20 cellular contexts compared by ENCODE assay signal in genomic region chr10:77634939-77635338, GRCh38. TPM values are rescaled to one million over a fixed set of nuclear protein-coding genes. Genes with fewer than 3 reads are reported as not detected.
DNase-seq lines count a peak whose midpoint lies in the region; ATAC-seq and TF ChIP-seq lines count a peak whose summit lies in the region.
"Had no signal": no experiment of that assay in that cellular context is flagged by ENCODE, and none has a peak within 500 bp of the region (broad histone marks: within the 10 kb centered on the region; RNA-seq: fewer than 3 reads in every experiment).

No MANE protein-coding gene starts in this region.

- H3K27ac ChIP-seq in temporal lobe (ENCODE audit: low read depth, low read length) = peak overlapping the region; percentile 17
- H3K27ac ChIP-seq: right lobe of liver had no signal

- H3K27me3 Mint-ChIP-seq in nephron (ENCODE audit: low read depth) = peaks cover 71% of the 10 kb centered on the region

- H3K9ac ChIP-seq in endocrine pancreas (ENCODE audit: control insufficient read depth, insufficient read depth, low read length) = no peak overlapping the region

- no peaks in the 10 kb centered on the region for H3K4me1 ChIP-seq in endocrine pancreas (ENCODE audit: control insufficient read depth, insufficient read depth, low read length)
- H3K4me1 ChIP-seq: BE2C had no signal

- intact Hi-C loops in left cardiac atrium (cut with DNase I) = no loop called here

- H3K4me1 Mint-ChIP-seq in nephron = peaks cover 21% of the 10 kb centered on the region

- no peaks in the 10 kb centered on the region for H3K9me3 Mint-ChIP-seq in nephron
- H3K9me3 Mint-ChIP-seq: stimulated activated naive CD8-positive, alpha-beta T cell treated with anti-CD3 and anti-CD28 coated beads, Interleukin-15, Interleukin-2, amounts not matched to agents 100 ng/mL and 50 ng/mL, for 24 hours; T-cell had no signal

- H3K36me3 Mint-ChIP-seq in nephron (ENCODE audit: low read depth) = no peaks in the 10 kb centered on the region
- H3K36me3 Mint-ChIP-seq: T-cell had no signal

- peak; percentile 71 for DNase-seq in LNCaP clone FGC (ENCODE audit: low read depth)
- DNase-seq in NCI-H2196 (lab: John Stamatoyannopoulos, UW; ENCODE audit: unreplicated experiment) = no peak
- DNase-seq in left cardiac atrium = no peak
- DNase-seq in GM19238 (ENCODE audit: insufficient read length, low spot score) = no peak
- no peak for DNase-seq in NCI-H1436 treated with DMSO at 0.1 percent for 48 hours (lab: John Stamatoyannopoulos, UW)
- DNase-seq: activated CD4-positive, alpha-beta T cell treated with anti-CD3 and anti-CD28 coated beads, Interleukin-2, amount 50 U/mL, for 1 hour; activated naive CD4-positive, alpha-beta T cell; BE2C; Calu3; foreskin melanocyte; midbrain; NCI-H187; NCI-H510A; occipital lobe; T-cell had no signal

- TF ChIP-seq CTCF in LNCaP clone FGC (IDR thresholded peaks at IDR 0.05; ENCODE audit: control insufficient read depth, extremely low read depth, insufficient read depth) = no peak
- no peak for TF ChIP-seq CTCF in nephron (IDR thresholded peaks at IDR 0.05; ENCODE audit: unreplicated experiment in 3 of 3)

- no peak overlapping the region for H3K27ac Mint-ChIP-seq in nephron
- H3K27ac Mint-ChIP-seq: stimulated activated naive CD8-positive, alpha-beta T cell treated with anti-CD3 and anti-CD28 coated beads, Interleukin-15, Interleukin-2, amounts not matched to agents 100 ng/mL and 50 ng/mL, for 24 hours; T-cell had no signal

- no peak for ATAC-seq in left cardiac atrium
- ATAC-seq: right lobe of liver, T-cell had no signal

- no peaks in the 10 kb centered on the region for H3K36me3 ChIP-seq in endocrine pancreas (ENCODE audit: control insufficient read depth, insufficient read depth, low read length)
- H3K36me3 ChIP-seq: BE2C, right lobe of liver had no signal

- peak overlapping the region; percentile 13; the same call in 1 of the 2 replicates for H3K4me3 ChIP-seq in LNCaP clone FGC (ENCODE audit: low read depth, low read length)
- peak overlapping the region; percentile 79 for H3K4me3 ChIP-seq in endocrine pancreas (ENCODE audit: control insufficient read depth, insufficient read depth, low read length)
- H3K4me3 ChIP-seq: right lobe of liver had no signal

- H3K27me3 ChIP-seq in endocrine pancreas (ENCODE audit: control insufficient read depth, insufficient read depth, low read length) = no peaks in the 10 kb centered on the region
- H3K27me3 ChIP-seq: right lobe of liver had no signal

- peak overlapping the region in 2 of 3 experiments; percentile 90 to 94 for H3K4me3 Mint-ChIP-seq in nephron
- H3K4me3 Mint-ChIP-seq: stimulated activated naive CD8-positive, alpha-beta T cell treated with anti-CD3 and anti-CD28 coated beads, Interleukin-15, Interleukin-2, amounts not matched to agents 100 ng/mL and 50 ng/mL, for 24 hours had no signal

- no peaks in the 10 kb centered on the region for H3K9me3 ChIP-seq in endocrine pancreas (ENCODE audit: control insufficient read depth, low read length)
- H3K9me3 ChIP-seq: BE2C, right lobe of liver had no signal

RNA-seq across cellular contexts. Expression of gene KCNMA1, which starts 2.7 kb away (rescaled TPM):
- total RNA-seq in temporal lobe = 49.2 TPM
- total RNA-seq in left cardiac atrium = 1 to 10 TPM; 4.1 to 5.3 TPM
